Comparison of ENCODE assay signal across 1 cellular context in genomic region chr7:131425992-131426391, GRCh38.
TF ChIP-seq lines count a peak whose summit lies in the region.

No MANE protein-coding gene starts in this region.

TF ChIP-seq in liver, 16 proteins besides CTCF, POLR2A, EP300 and RAD21 (continued from another document):
- TF ChIP-seq HNF4G (IDR thresholded peaks at IDR 0.05) (no peak), TAF1 (conservative IDR thresholded peaks at IDR 0.05) (no peak), YY1 (IDR thresholded peaks at IDR 0.05) (no peak), MAX (IDR thresholded peaks at IDR 0.05) (no peak), ATF3 (IDR thresholded peaks at IDR 0.05) (no peak)
TF ChIP-seq in liver: peak in this region for 3.
